ENCODE assay signal across 23 cellular contexts in the genomic region with DNA sequence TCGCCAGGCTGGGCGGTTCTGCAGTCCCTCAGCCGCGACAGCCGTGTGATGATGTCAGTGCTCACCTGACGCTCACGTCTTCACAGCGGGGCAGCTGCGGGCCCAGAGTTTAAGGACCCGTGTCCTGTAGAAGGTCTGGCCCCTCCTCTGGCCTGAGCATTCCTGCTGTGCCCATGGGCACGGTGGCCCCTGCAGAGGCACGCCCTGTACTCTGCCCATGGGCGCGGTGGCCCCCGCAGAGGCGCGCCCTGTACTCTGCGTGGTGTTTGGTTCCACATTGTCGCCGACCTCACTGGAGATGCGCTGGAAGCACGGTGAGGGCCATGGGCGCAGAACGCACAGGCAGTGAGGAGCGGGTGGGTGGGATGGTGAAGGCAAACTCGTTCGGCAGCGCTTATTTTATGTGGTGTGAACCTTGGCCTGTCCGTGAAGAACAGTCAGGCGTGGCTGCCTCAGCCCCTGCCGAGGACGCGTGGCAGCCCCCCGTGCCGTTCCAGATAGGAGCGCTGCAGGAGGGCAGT.
DNase-seq lines count a peak whose midpoint lies in the region; ATAC-seq and TF ChIP-seq lines count a peak whose summit lies in the region.
"Had no signal": no experiment of that assay in that cellular context is flagged by ENCODE, and none has a peak within 500 bp of the region (broad histone marks: within the 10 kb centered on the region; RNA-seq: fewer than 3 reads in every experiment).

No MANE protein-coding gene starts in this region.

- H3K9ac ChIP-seq in endodermal cell (ENCODE audit: extremely low read depth, low read length, poor library complexity, severe bottlenecking): no peak overlapping the region
- H3K9ac ChIP-seq: BLaER1 had no signal

- H3K27ac ChIP-seq in endodermal cell (ENCODE audit: low read depth, low read length): no peak overlapping the region
- H3K27ac ChIP-seq in coronary artery: no peak overlapping the region
- H3K27ac ChIP-seq: 22Rv1, BLaER1 had no signal

- no peaks in the 10 kb centered on the region for H3K4me1 ChIP-seq in endodermal cell (ENCODE audit: control insufficient read depth, insufficient read depth, low read length)

- peaks cover 4% of the 10 kb centered on the region for H3K36me3 ChIP-seq in endodermal cell (ENCODE audit: control insufficient read depth, insufficient read depth, low read length)

- intact Hi-C loops in Right ventricle myocardium superior (cut with DNase I): no loop called here
- intact Hi-C loops in left cardiac atrium (cut with DNase I): no loop called here
- intact Hi-C loops in posterior vena cava (cut with DNase I): no loop called here

- H3K4me3 Mint-ChIP-seq in endodermal cell: no peak overlapping the region
- H3K4me3 Mint-ChIP-seq: CD8-positive, alpha-beta memory T cell had no signal

- H3K27ac Mint-ChIP-seq in endodermal cell: peak overlapping the region; percentile 61
- H3K27ac Mint-ChIP-seq: CD8-positive, alpha-beta memory T cell had no signal

- DNase-seq in Right ventricle myocardium superior (peak; percentile 19), left cardiac atrium (no peak), endodermal cell (no peak), posterior vena cava (ENCODE audit: low spot score) (peak; percentile 78), SK-N-DZ (ENCODE audit: low spot score) (no peak), coronary artery (ENCODE audit: low spot score) (no peak), NCI-H1417 (lab: John Stamatoyannopoulos, UW) (no peak), EL (no peak)
- DNase-seq: ACHN; Calu3; CD8-positive, alpha-beta memory T cell; DMS153; GF-D8; Karpas-422; MV-4-11; NCI-H1105 treated with DMSO at 0.1 percent for 48 hours; NCI-H187; NCI-H446; NCI-H526 treated with DMSO at 0.1 percent for 48 hours; OCI-M1 had no signal

- H3K27me3 ChIP-seq in endodermal cell (ENCODE audit: control insufficient read depth, insufficient read depth, low read length, poor library complexity, severe bottlenecking): no peaks in the 10 kb centered on the region
- H3K27me3 ChIP-seq: BLaER1 had no signal

- H3K4me1 Mint-ChIP-seq in endodermal cell: no peaks in the 10 kb centered on the region

- no peaks in the 10 kb centered on the region for H3K9me3 Mint-ChIP-seq in endodermal cell
- H3K9me3 Mint-ChIP-seq: CD8-positive, alpha-beta memory T cell had no signal

- ATAC-seq in Right ventricle myocardium superior (ENCODE audit: poor library complexity) (no peak), left cardiac atrium (no peak)
- ATAC-seq: Right ventricle myocardium inferior had no signal

- H3K4me3 ChIP-seq in endodermal cell (ENCODE audit: low read length) (no peak overlapping the region), coronary artery (no peak overlapping the region)
- H3K4me3 ChIP-seq: BLaER1 had no signal

- H3K9me3 ChIP-seq in endodermal cell (ENCODE audit: control insufficient read depth, low read length): no peaks in the 10 kb centered on the region
- H3K9me3 ChIP-seq: BLaER1 had no signal

- 97 to 98% methylated on average over 33 to 35 of the region's 36 CpGs for WGBS in endodermal cell (ENCODE audit: insufficient coverage in 1 of 2, insufficient read length in 1 of 2), 2 experiments

- peaks cover 34% of the 10 kb centered on the region for H3K36me3 Mint-ChIP-seq in endodermal cell (ENCODE audit: low read depth)

- TF ChIP-seq CTCF in endodermal cell (conservative IDR thresholded peaks at IDR 0.05) (no peak), coronary artery (IDR thresholded peaks at IDR 0.05) (no peak)

- no peaks in the 10 kb centered on the region for H3K27me3 Mint-ChIP-seq in endodermal cell (ENCODE audit: insufficient read depth)
- H3K27me3 Mint-ChIP-seq: CD8-positive, alpha-beta memory T cell had no signal

Comparison
In these comparisons a context has a peak if more than half of its experiments do, and no peak if none do; other contexts are left out.
1. DNase-seq: peak in Right ventricle myocardium superior (single experiment) and posterior vena cava (single experiment); none in left cardiac atrium (single experiment), endodermal cell (single experiment), SK-N-DZ (single experiment), coronary artery (single experiment), NCI-H1417 (0 of 3) and EL (single experiment).